8 cellular contexts compared by ENCODE assay signal in the genomic region with DNA sequence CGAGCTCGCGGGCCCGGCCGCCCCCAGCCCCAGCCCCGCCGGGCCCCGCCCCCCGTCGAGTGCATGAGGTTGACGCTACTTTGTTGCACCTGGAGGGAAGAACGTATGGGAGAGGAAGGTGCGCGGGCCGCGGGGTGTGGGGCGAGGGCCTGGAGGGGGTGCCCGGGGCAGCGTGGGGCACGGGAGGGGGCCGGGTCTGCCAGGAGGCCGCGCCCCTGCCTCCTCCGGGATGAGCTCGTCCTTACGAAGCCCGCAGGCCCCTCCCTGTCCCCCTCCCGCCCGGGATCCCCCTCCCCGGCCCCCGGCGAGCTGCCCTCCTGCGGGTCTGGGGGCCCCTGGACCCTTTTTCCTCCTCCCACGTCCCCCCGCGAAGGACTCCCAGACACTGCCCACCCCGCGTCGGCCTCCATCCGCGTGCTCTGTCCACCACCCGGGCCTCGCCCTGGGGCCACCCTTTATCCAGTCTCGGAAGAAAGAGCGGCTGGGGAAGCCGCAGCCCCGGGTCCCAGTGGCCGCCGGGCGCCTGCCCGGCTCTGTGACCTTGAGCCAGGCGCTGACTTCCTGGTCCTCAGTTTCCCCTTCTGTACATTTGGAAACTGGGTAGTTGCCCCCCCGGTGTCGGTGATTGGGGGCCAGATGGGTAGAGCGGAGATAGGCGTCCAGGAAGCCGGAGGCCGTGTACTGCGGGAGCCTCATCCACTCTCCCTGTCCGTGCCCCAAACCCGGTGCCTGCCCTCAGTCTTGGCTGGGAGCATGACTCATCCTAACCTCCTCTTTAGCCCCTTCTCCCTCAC. TPM values are rescaled to one million over a fixed set of nuclear protein-coding genes. Genes with fewer than 3 reads are reported as not detected.
DNase-seq lines count a peak whose midpoint lies in the region; ATAC-seq and TF ChIP-seq lines count a peak whose summit lies in the region.

No MANE protein-coding gene starts in this region.

- ATAC-seq in HG02588 (IDR thresholded peaks at IDR 0.05; ENCODE audit: unreplicated experiment): peak; percentile 38
- ATAC-seq in activated CD8-positive, alpha-beta T cell treated with anti-CD3 and anti-CD28 coated beads for 36 hours: peak; percentile 57

- intact Hi-C loops in activated CD8-positive, alpha-beta T cell treated with anti-CD3 and anti-CD28 coated beads for 36 hours (cut with micrococcal nuclease): loop anchor here (5.0 kb wide), 1 partner anchor 193 kb away; no protein-coding TSS in a partner anchor

- H3K4me1 Mint-ChIP-seq in activated CD8-positive, alpha-beta T cell treated with anti-CD3 and anti-CD28 coated beads for 36 hours (ENCODE audit: low read depth): peaks cover 8% of the 10 kb centered on the region
- peaks cover 22% of the 10 kb centered on the region for H3K4me1 Mint-ChIP-seq in neural crest cell

- peak overlapping the region; percentile 86 for H3K27ac Mint-ChIP-seq in activated CD8-positive, alpha-beta T cell treated with anti-CD3 and anti-CD28 coated beads for 36 hours
- H3K27ac Mint-ChIP-seq in neural crest cell (ENCODE audit: unreplicated experiment): peak overlapping the region; percentile 35

- no peak for TF ChIP-seq CTCF in activated CD8-positive, alpha-beta T cell treated with anti-CD3 and anti-CD28 coated beads for 36 hours (IDR thresholded peaks at IDR 0.05)
- TF ChIP-seq CTCF in neural crest cell (conservative IDR thresholded peaks at IDR 0.05): no peak

- CTCF ChIA-PET in activated CD8-positive, alpha-beta T cell treated with anti-CD3 and anti-CD28 coated beads for 36 hours (lab: Charles Lee): interaction anchor here (0.9 to 3.2 kb wide), 2 partner anchors 9 to 16 kb away, joined by 3 to 17 read pairs; no protein-coding TSS in a partner anchor

- peak overlapping the region; percentile 83 for H3K4me3 Mint-ChIP-seq in activated CD8-positive, alpha-beta T cell treated with anti-CD3 and anti-CD28 coated beads for 36 hours
- peak overlapping the region; percentile 89 for H3K4me3 Mint-ChIP-seq in neural crest cell

- POLR2A ChIA-PET in activated CD8-positive, alpha-beta T cell treated with anti-CD3 and anti-CD28 coated beads for 36 hours (lab: Charles Lee): interaction anchor here (0.7 to 6.4 kb wide), 6 partner anchors 9 to 146 kb away, joined by 3 to 33 read pairs (median 5); partner anchors contain the start of gene EIF4H

- peak; percentile 78 to 81 (median 79) for DNase-seq in NCI-H1417 (lab: John Stamatoyannopoulos, UW)
- no peak for DNase-seq in NCI-H1417 treated with DMSO at 0.1 percent for 48 hours (lab: John Stamatoyannopoulos, UW)
- peak; percentile 60 for DNase-seq in MV-4-11 (lab: John Stamatoyannopoulos, UW)
- peak; percentile 57 for DNase-seq in activated CD8-positive, alpha-beta T cell treated with anti-CD3 and anti-CD28 coated beads for 36 hours
- DNase-seq in fibroblast of gingiva (ENCODE audit: low read depth): peak; percentile 31
- DNase-seq in neural crest cell (ENCODE audit: low read depth, low spot score): peak; percentile 25
- DNase-seq in cerebellar cortex (ENCODE audit: low spot score): no peak

- no peaks in the 10 kb centered on the region for H3K9me3 Mint-ChIP-seq in activated CD8-positive, alpha-beta T cell treated with anti-CD3 and anti-CD28 coated beads for 36 hours
- no peaks in the 10 kb centered on the region for H3K9me3 Mint-ChIP-seq in neural crest cell

- H3K27me3 Mint-ChIP-seq in activated CD8-positive, alpha-beta T cell treated with anti-CD3 and anti-CD28 coated beads for 36 hours: no peaks in the 10 kb centered on the region
- no peaks in the 10 kb centered on the region for H3K27me3 Mint-ChIP-seq in neural crest cell (ENCODE audit: low read depth)

- peaks cover 17% of the 10 kb centered on the region for H3K36me3 Mint-ChIP-seq in activated CD8-positive, alpha-beta T cell treated with anti-CD3 and anti-CD28 coated beads for 36 hours (ENCODE audit: low read depth)
- H3K36me3 Mint-ChIP-seq in neural crest cell (ENCODE audit: low read depth): peaks cover 6% of the 10 kb centered on the region

RNA-seq across cellular contexts. Expression of gene LIMK1, which starts 0.5 kb away (rescaled TPM):
- 10 to 100 TPM; 17.8 to 20.8 TPM for total RNA-seq in activated CD8-positive, alpha-beta T cell treated with anti-CD3 and anti-CD28 coated beads for 36 hours
- 80.4 and 82.1 TPM in 2 replicates for total RNA-seq in neural crest cell

RNA-seq across cellular contexts. Expression of gene ELN, which starts 56.2 kb away (rescaled TPM):
- total RNA-seq in activated CD8-positive, alpha-beta T cell treated with anti-CD3 and anti-CD28 coated beads for 36 hours: not detected
- total RNA-seq in neural crest cell: 0.41 and 1.0 TPM in 2 replicates

Comparison
In these comparisons a context has a peak if more than half of its experiments do, and no peak if none do; other contexts are left out.
1. DNase-seq: peak in NCI-H1417 (3 of 3), MV-4-11 (single experiment), activated CD8-positive, alpha-beta T cell treated with anti-CD3 and anti-CD28 coated beads for 36 hours (single experiment), fibroblast of gingiva (single experiment) and neural crest cell (single experiment); none in NCI-H1417 treated with DMSO at 0.1 percent for 48 hours (single experiment) and cerebellar cortex (single experiment).